8 cellular contexts compared by ENCODE assay signal in the genomic region with DNA sequence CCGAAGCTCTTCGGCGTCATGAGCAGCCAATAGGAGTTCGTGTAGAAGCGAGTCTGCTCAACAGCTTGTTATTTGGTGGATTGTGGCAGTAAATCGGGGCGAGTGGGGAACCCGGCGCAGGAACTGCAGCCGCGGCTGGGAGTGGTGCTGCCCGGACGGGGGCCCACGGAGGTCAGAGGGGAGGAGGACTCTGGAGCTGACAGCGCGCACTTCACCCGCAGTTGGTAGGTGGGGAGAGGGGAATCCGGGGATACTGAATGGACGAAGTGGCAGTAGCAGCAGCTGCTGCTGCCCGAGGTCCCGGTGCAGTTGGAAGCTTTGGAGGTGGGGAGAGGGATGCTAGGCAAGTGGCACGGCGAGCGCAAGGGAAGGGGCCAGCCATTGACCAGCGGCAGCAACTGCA. TPM values are rescaled to one million over a fixed set of nuclear protein-coding genes. Genes with fewer than 3 reads are reported as not detected.
A peak's percentile ranks its signal among the peaks of the same experiment; 100 is the strongest.
DNase-seq lines count a peak whose midpoint lies in the region; ATAC-seq and TF ChIP-seq lines count a peak whose summit lies in the region.

A gene with protein sequence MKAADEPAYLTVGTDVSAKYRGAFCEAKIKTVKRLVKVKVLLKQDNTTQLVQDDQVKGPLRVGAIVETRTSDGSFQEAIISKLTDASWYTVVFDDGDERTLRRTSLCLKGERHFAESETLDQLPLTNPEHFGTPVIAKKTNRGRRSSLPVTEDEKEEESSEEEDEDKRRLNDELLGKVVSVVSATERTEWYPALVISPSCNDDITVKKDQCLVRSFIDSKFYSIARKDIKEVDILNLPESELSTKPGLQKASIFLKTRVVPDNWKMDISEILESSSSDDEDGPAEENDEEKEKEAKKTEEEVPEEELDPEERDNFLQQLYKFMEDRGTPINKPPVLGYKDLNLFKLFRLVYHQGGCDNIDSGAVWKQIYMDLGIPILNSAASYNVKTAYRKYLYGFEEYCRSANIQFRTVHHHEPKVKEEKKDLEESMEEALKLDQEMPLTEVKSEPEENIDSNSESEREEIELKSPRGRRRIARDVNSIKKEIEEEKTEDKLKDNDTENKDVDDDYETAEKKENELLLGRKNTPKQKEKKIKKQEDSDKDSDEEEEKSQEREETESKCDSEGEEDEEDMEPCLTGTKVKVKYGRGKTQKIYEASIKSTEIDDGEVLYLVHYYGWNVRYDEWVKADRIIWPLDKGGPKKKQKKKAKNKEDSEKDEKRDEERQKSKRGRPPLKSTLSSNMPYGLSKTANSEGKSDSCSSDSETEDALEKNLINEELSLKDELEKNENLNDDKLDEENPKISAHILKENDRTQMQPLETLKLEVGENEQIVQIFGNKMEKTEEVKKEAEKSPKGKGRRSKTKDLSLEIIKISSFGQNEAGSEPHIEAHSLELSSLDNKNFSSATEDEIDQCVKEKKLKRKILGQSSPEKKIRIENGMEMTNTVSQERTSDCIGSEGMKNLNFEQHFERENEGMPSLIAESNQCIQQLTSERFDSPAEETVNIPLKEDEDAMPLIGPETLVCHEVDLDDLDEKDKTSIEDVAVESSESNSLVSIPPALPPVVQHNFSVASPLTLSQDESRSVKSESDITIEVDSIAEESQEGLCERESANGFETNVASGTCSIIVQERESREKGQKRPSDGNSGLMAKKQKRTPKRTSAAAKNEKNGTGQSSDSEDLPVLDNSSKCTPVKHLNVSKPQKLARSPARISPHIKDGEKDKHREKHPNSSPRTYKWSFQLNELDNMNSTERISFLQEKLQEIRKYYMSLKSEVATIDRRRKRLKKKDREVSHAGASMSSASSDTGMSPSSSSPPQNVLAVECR (plus strand): TSS at position 79 of the 403 bp plus-strand sequence. CDS start 1,300 bp downstream, outside the sequence.

- DNase-seq in HAP-1 (ENCODE audit: low spot score in 2 of 2) (peak in 1 of 2 experiments; percentile 28), endodermal cell (peak; percentile 96), substantia nigra (lab: John Stamatoyannopoulos, UW) (peak in 36 of 49 donors; percentile 71 to 99 (median 94))
- DNase-seq in activated CD4-positive, alpha-beta T cell treated with anti-CD3 and anti-CD28 coated beads, Interleukin-2, amount 50 U/mL, for 48 hours: peak; percentile 72 to 78
- DNase-seq in naive thymus-derived CD8-positive, alpha-beta T cell: peak in 2 of 10 donors; percentile 62 to 75

- H3K36me3 ChIP-seq in HAP-1 (replicated peaks) (peaks cover 24% of the 10 kb centered on the region), endodermal cell (ENCODE audit: control insufficient read depth, insufficient read depth, low read length) (peaks cover 42% of the 10 kb centered on the region)

- peak within 1 kb of the TSS; percentile 98 for H3K27ac ChIP-seq in endodermal cell (ENCODE audit: low read depth, low read length)
- peak within 1 kb of the TSS; percentile 99 for H3K27ac ChIP-seq in substantia nigra (ENCODE audit: low read depth, low read length, poor library complexity, severe bottlenecking)

- peak within 1 kb of the TSS; percentile 97 for H3K9ac ChIP-seq in endodermal cell (ENCODE audit: extremely low read depth, low read length, poor library complexity, severe bottlenecking)

- in situ Hi-C loops in HAP-1 (cut with MboI; ENCODE audit: low sequenced_read_pairs): no loop called here

- POLR2A ChIA-PET in naive thymus-derived CD8-positive, alpha-beta T cell (lab: Charles Lee): interaction anchor here (0.6 to 3.7 kb wide), 36 partner anchors 9 to 1950 kb away, joined by 3 to 51 read pairs (median 5); a partner anchor contains a TSS

- no peak within 1 kb of the TSS for H3K4me3 Mint-ChIP-seq in endodermal cell
- H3K4me3 Mint-ChIP-seq in naive thymus-derived CD8-positive, alpha-beta T cell: peak within 1 kb of the TSS in 7 of 10 donors; percentile 92 to 98 (median 96)

- H3K27me3 ChIP-seq in HAP-1 (ENCODE audit: low read depth): no peaks in the 10 kb centered on the region
- H3K27me3 ChIP-seq in endodermal cell (ENCODE audit: control insufficient read depth, insufficient read depth, low read length, poor library complexity, severe bottlenecking): no peaks in the 10 kb centered on the region

- peak within 1 kb of the TSS; percentile 85 for H3K4me3 ChIP-seq in HAP-1
- peak within 1 kb of the TSS; percentile 100 for H3K4me3 ChIP-seq in endodermal cell (ENCODE audit: low read length)

- H3K27me3 Mint-ChIP-seq in endodermal cell (ENCODE audit: insufficient read depth): no peaks in the 10 kb centered on the region
- H3K27me3 Mint-ChIP-seq in naive thymus-derived CD8-positive, alpha-beta T cell: no peaks in the 10 kb centered on the region

- WGBS in endodermal cell (ENCODE audit: insufficient coverage in 1 of 2, insufficient read length in 1 of 2), 2 experiments: 0 to 1% methylated on average over 22 to 25 of the region's 25 CpGs

- TF ChIP-seq CTCF in endodermal cell (conservative IDR thresholded peaks at IDR 0.05): no peak

- H3K27ac Mint-ChIP-seq in endodermal cell: no peak within 1 kb of the TSS
- peak within 1 kb of the TSS in 3 of 10 donors; percentile 53 to 96 (median 93) for H3K27ac Mint-ChIP-seq in naive thymus-derived CD8-positive, alpha-beta T cell

- H3K36me3 Mint-ChIP-seq in endodermal cell (ENCODE audit: low read depth): peaks cover 39% of the 10 kb centered on the region
- H3K36me3 Mint-ChIP-seq in naive thymus-derived CD8-positive, alpha-beta T cell: peaks cover 0 to 48% (median 23%) of the 10 kb centered on the region in 3 donors

- no peaks in the 10 kb centered on the region for H3K9me3 Mint-ChIP-seq in endodermal cell
- no peaks in the 10 kb centered on the region for H3K9me3 Mint-ChIP-seq in naive thymus-derived CD8-positive, alpha-beta T cell

- H3K4me1 Mint-ChIP-seq in endodermal cell: peaks cover 15% of the 10 kb centered on the region
- H3K4me1 Mint-ChIP-seq in naive thymus-derived CD8-positive, alpha-beta T cell: peaks cover 13 to 64% (median 47%) of the 10 kb centered on the region in 4 donors

- ATAC-seq in naive thymus-derived CD8-positive, alpha-beta T cell: no peak
- ATAC-seq in esophagus mucosa: no peak
- no peak for ATAC-seq in HG03442 (IDR thresholded peaks at IDR 0.05; ENCODE audit: unreplicated experiment)
- ATAC-seq in GM18867 (IDR thresholded peaks at IDR 0.05; ENCODE audit: unreplicated experiment): no peak

- H3K9me3 ChIP-seq in HAP-1: no peaks in the 10 kb centered on the region
- H3K9me3 ChIP-seq in endodermal cell (ENCODE audit: control insufficient read depth, low read length): no peaks in the 10 kb centered on the region

- H3K4me1 ChIP-seq in HAP-1: peaks cover 10% of the 10 kb centered on the region
- no peaks in the 10 kb centered on the region for H3K4me1 ChIP-seq in endodermal cell (ENCODE audit: control insufficient read depth, insufficient read depth, low read length)

RNA-seq across cellular contexts. Expression of the gene that starts here (rescaled TPM):
- 10 to 100 TPM; 22.1 to 24.5 TPM for total RNA-seq in endodermal cell
- 14.7 TPM for polyA plus RNA-seq in endodermal cell (2013, experiment 1 of 2)
- 13.6 TPM for polyA plus RNA-seq in endodermal cell (2013, experiment 2 of 2)
- 10 to 100 TPM; 68.5 to 70.0 TPM for total RNA-seq in naive thymus-derived CD8-positive, alpha-beta T cell
- 10 to 100 TPM; 19.4 to 26.2 (median 25.8) TPM for polyA plus RNA-seq in naive thymus-derived CD8-positive, alpha-beta T cell
- 9.5 TPM for total RNA-seq in esophagus mucosa
